18 cellular contexts compared by ENCODE assay signal in genomic region chr5:174159327-174160247, GRCh38.
DNase-seq lines count a peak whose midpoint lies in the region; ATAC-seq, FAIRE-seq and TF ChIP-seq lines count a peak whose summit lies in the region.
"Had no signal": no experiment of that assay in that cellular context is flagged by ENCODE, and none has a peak within 500 bp of the region (broad histone marks: within the 10 kb centered on the region; RNA-seq: fewer than 3 reads in every experiment).

No MANE protein-coding gene starts in this region.

- no peak for FAIRE-seq in frontal cortex (lab: Jason Lieb, UNC)
- FAIRE-seq: GM12878 had no signal

- POLR2A ChIA-PET in HEK293 (lab: Yijun Ruan, JAX): no interaction called here

- TF ChIP-seq POLR2A in gastrocnemius medialis (IDR thresholded peaks at IDR 0.05) (no peak), esophagus squamous epithelium (IDR thresholded peaks at IDR 0.05) (no peak)

- ATAC-seq in HG02870 (IDR thresholded peaks at IDR 0.05; ENCODE audit: unreplicated experiment): no peak
- ATAC-seq in gastrocnemius medialis: no peak
- ATAC-seq: activated T-helper 17 cell treated with anti-CD3 and anti-CD28 coated beads, Interleukin-2, amount 50 U/mL, for 72 hours; GM12878; Right ventricle myocardium inferior had no signal

- no peak overlapping the region for H3K27ac ChIP-seq in HEK293 (ENCODE audit: extremely low read depth, low read depth, low read length)
- no peak overlapping the region for H3K27ac ChIP-seq in gastrocnemius medialis
- H3K27ac ChIP-seq in esophagus squamous epithelium: no peak overlapping the region
- H3K27ac ChIP-seq: ascending aorta had no signal

- no peaks in the 10 kb centered on the region for H3K4me1 ChIP-seq in HEK293 (ENCODE audit: control insufficient read depth, insufficient read depth, low read length)
- H3K4me1 ChIP-seq in gastrocnemius medialis: no peaks in the 10 kb centered on the region
- no peaks in the 10 kb centered on the region for H3K4me1 ChIP-seq in esophagus squamous epithelium
- H3K4me1 ChIP-seq: ascending aorta had no signal

- CTCF ChIA-PET in HEK293 (lab: Yijun Ruan, JAX): no interaction called here

- no peaks in the 10 kb centered on the region for H3K36me3 ChIP-seq in HEK293 (ENCODE audit: control insufficient read depth in 2 of 2, insufficient read depth in 1 of 2, low read length in 2 of 2)
- no peaks in the 10 kb centered on the region for H3K36me3 ChIP-seq in gastrocnemius medialis
- H3K36me3 ChIP-seq in esophagus squamous epithelium: no peaks in the 10 kb centered on the region
- H3K36me3 ChIP-seq: ascending aorta had no signal

- no peaks in the 10 kb centered on the region for H3K27me3 ChIP-seq in gastrocnemius medialis
- peaks cover 0 to 5% (median 0%) of the 10 kb centered on the region in 4 donors for H3K27me3 ChIP-seq in esophagus squamous epithelium
- H3K27me3 ChIP-seq: ascending aorta had no signal

- DNase-seq in SW480 (ENCODE audit: low spot score) (peak; percentile 98), foreskin fibroblast (peak; percentile 14 to 47), frontal cortex (ENCODE audit: low spot score in 2 of 2) (no peak), gastrocnemius medialis (no peak), esophagus squamous epithelium (lab: John Stamatoyannopoulos, UW) (no peak)
- DNase-seq: activated CD4-positive, alpha-beta T cell treated with anti-CD3 and anti-CD28 coated beads, Interleukin-2, amount 50 U/mL, for 4 hours; DMS153; effector memory CD4-positive, alpha-beta T cell; hippocampal formation; KG1; NCI-H1694 treated with DMSO at 0.1 percent for 48 hours; NCI-H526 had no signal

- TF ChIP-seq CTCF in HEK293 (tag by site-specific recombination; IDR thresholded peaks at IDR 0.05) (no peak), foreskin fibroblast (IDR thresholded peaks at IDR 0.05; ENCODE audit: low read depth, low read length) (no peak), gastrocnemius medialis (IDR thresholded peaks at IDR 0.05 in 4 of 5, conservative IDR thresholded peaks at IDR 0.05 in 1 of 5) (no peak), esophagus squamous epithelium (IDR thresholded peaks at IDR 0.05) (no peak)

- H3K9me3 ChIP-seq in HEK293 (ENCODE audit: control insufficient read depth, insufficient read depth, low read depth, low read length) (no peaks in the 10 kb centered on the region), gastrocnemius medialis (no peaks in the 10 kb centered on the region), esophagus squamous epithelium (no peaks in the 10 kb centered on the region)

- H3K4me3 ChIP-seq in HEK293 (ENCODE audit: low read depth, low read length) (no peak overlapping the region), foreskin fibroblast (ENCODE audit: low read depth in 1 of 2, low read length in 2 of 2) (no peak overlapping the region), gastrocnemius medialis (no peak overlapping the region), esophagus squamous epithelium (no peak overlapping the region)
- H3K4me3 ChIP-seq: ascending aorta, GM12878 had no signal

- in situ Hi-C loops in gastrocnemius medialis (cut with MboI; ENCODE audit: low sequenced_read_pairs in 4 of 4): no loop called here

- 77 to 78% methylated on average over 6 to 10 of the region's 12 CpGs for WGBS in esophagus squamous epithelium, 2 donors

- intact Hi-C loops in gastrocnemius medialis (cut with DNase I; ENCODE audit: low total_unique reads): no loop called here
- intact Hi-C loops in esophagus squamous epithelium (cut with DNase I): no loop called here

TF ChIP-seq in HEK293, 187 proteins besides CTCF, POLR2A, EP300 and RAD21:
- no peak for TF ChIP-seq PRDM6 (tag by site-specific recombination; IDR thresholded peaks at IDR 0.05)
- TF ChIP-seq GLIS1 (tag by site-specific recombination; IDR thresholded peaks at IDR 0.05): peak; percentile 18; the same call in 1 of the 2 replicates
- TF ChIP-seq KLF1 (tag by site-specific recombination; IDR thresholded peaks at IDR 0.05): peak; percentile 60; the same call in 1 of the 2 replicates

Comparison
In these comparisons a context has a peak if more than half of its experiments do, and no peak if none do; other contexts are left out.
1. DNase-seq: peak in SW480 (single experiment) and foreskin fibroblast (2 of 2); none in frontal cortex (0 of 2), gastrocnemius medialis (0 of 2) and esophagus squamous epithelium (single experiment).